Comparison of ENCODE assay signal across 9 cellular contexts in genomic region chr1:81760487-81761097, GRCh38. TPM values are rescaled to one million over a fixed set of nuclear protein-coding genes. Genes with fewer than 3 reads are reported as not detected.
DNase-seq lines count a peak whose midpoint lies in the region; ATAC-seq, FAIRE-seq and TF ChIP-seq lines count a peak whose summit lies in the region.
"Had no signal": no experiment of that assay in that cellular context is flagged by ENCODE, and none has a peak within 500 bp of the region (broad histone marks: within the 10 kb centered on the region; RNA-seq: fewer than 3 reads in every experiment).

No MANE protein-coding gene starts in this region.

- intact Hi-C loops in Right ventricle myocardium superior (cut with DNase I) = loop anchor here (10.0 kb wide), 1 partner anchor 216 kb away; no protein-coding TSS in a partner anchor

- peak; percentile 8 for TF ChIP-seq CTCF in GM13977 (IDR thresholded peaks at IDR 0.05; ENCODE audit: extremely low read depth, insufficient read depth, missing control alignments)

- ATAC-seq in GM21526 (IDR thresholded peaks at IDR 0.05; ENCODE audit: low FRiP score, unreplicated experiment) (no peak), GM18519 (IDR thresholded peaks at IDR 0.05; ENCODE audit: low FRiP score, unreplicated experiment) (no peak), Right ventricle myocardium superior (ENCODE audit: poor library complexity) (no peak)
- ATAC-seq: K562 had no signal

- in situ Hi-C loops in GM13977 (cut with MboI; ENCODE audit: low pct_unique_long_range_greater_than_20kb, low sequenced_read_pairs, unreplicated experiment) = no loop called here

- DNase-seq in GM13977 (ENCODE audit: low spot score) (peak; percentile 7), hepatic stellate cell (ENCODE audit: low spot score) (peak; percentile 6), ecto neural progenitor cell (ENCODE audit: low spot score) (no peak), Right ventricle myocardium superior (no peak)

- FAIRE-seq in A204.1 (lab: Jason Lieb, UNC) (peak; percentile 87), TTC549 (lab: Jason Lieb, UNC) (peak; percentile 23)
- FAIRE-seq: K562 had no signal

RNA-seq across cellular contexts. Expression of gene ADGRL2, which starts 40.1 kb away (rescaled TPM):
- 37.9 TPM for total RNA-seq in Right ventricle myocardium superior

Comparison
In these comparisons a context has a peak if more than half of its experiments do, and no peak if none do; other contexts are left out.
1. DNase-seq: peak in GM13977 (single experiment) and hepatic stellate cell (single experiment); none in ecto neural progenitor cell (single experiment) and Right ventricle myocardium superior (single experiment).